In the genomic region with DNA sequence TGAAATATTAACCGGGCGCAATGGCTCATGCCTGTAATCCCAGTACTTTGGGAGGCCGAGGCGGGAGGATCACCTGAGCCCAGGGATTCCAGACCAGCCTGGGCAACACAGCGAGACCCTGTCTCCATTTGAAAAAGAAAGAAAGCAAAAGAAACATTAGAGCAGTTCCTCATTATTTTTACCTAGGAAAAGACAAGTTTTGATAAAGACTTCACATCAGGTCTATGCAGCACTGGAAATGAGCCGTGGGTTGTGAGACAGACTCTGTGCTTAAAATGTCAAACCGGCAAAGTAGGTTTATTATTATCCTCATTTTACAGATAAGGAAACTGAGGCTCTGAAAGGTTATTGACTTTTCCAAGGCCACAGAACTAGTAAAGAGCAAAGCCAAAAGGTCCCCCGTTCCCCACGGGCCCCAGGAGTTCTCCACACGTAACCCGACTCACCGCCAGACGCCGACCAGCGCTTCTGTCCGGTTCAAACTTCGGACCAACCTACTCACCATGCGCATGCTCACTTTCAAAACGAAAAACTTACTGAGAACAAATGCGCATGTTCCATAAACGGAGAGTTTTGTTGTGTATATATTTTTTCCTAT, we compare ENCODE assay signal across 8 cellular contexts. TPM values are rescaled to one million over a fixed set of nuclear protein-coding genes. Genes with fewer than 3 reads are reported as not detected.
A peak's percentile ranks its signal among the peaks of the same experiment; 100 is the strongest.
DNase-seq lines count a peak whose midpoint lies in the region; ATAC-seq, FAIRE-seq and TF ChIP-seq lines count a peak whose summit lies in the region.

No MANE protein-coding gene starts in this region.

- no peak for FAIRE-seq in pancreas (lab: Jason Lieb, UNC)

- H3K27me3 ChIP-seq in WERI-Rb-1 (ENCODE audit: insufficient read depth, low read depth, severe bottlenecking) (no peaks in the 10 kb centered on the region), pancreas (no peaks in the 10 kb centered on the region)

- ATAC-seq in GM19035 (IDR thresholded peaks at IDR 0.05; ENCODE audit: unreplicated experiment), result peak; percentile 59
- ATAC-seq in HG03025 (IDR thresholded peaks at IDR 0.05; ENCODE audit: low FRiP score, unreplicated experiment), result peak; percentile 51
- ATAC-seq in pancreas, result peak; percentile 52 to 82 (median 72)

- H3K27ac ChIP-seq in WERI-Rb-1, result peak overlapping the region; percentile 49
- peak overlapping the region in 3 of 4 donors; percentile 5 to 80 (median 78) for H3K27ac ChIP-seq in pancreas

- no peak for TF ChIP-seq CTCF in WERI-Rb-1 (IDR thresholded peaks at IDR 0.05; ENCODE audit: low read depth, low read length)
- TF ChIP-seq CTCF in fibroblast of the aortic adventitia (IDR thresholded peaks at IDR 0.05; ENCODE audit: insufficient read depth, low read length), result no peak
- no peak for TF ChIP-seq CTCF in pancreas (IDR thresholded peaks at IDR 0.05)

- intact Hi-C loops in pancreas (cut with DNase I), result no loop called here

- H3K36me3 ChIP-seq in WERI-Rb-1, result peaks cover 36% of the 10 kb centered on the region
- H3K36me3 ChIP-seq in pancreas, result no peaks in the 10 kb centered on the region

- peak; percentile 33 for DNase-seq in WERI-Rb-1
- no peak for DNase-seq in fibroblast of the aortic adventitia (ENCODE audit: low read depth)
- DNase-seq in pancreas, result peak in 1 of 6 donors; percentile 69
- no peak for DNase-seq in activated effector memory CD4-positive, alpha-beta T cell treated with Interleukin-2 at 50 U/mL for 16 hours
- no peak for DNase-seq in NCI-H1092 treated with DMSO at 0.1 percent for 48 hours (lab: John Stamatoyannopoulos, UW)
- DNase-seq in activated CD4-positive, alpha-beta T cell treated with anti-CD3 and anti-CD28 coated beads, Interleukin-2, amount 50 U/mL, for 4 hours, result no peak

- H3K4me1 ChIP-seq in pancreas, result peaks cover 0 to 18% (median 0%) of the 10 kb centered on the region in 3 donors

- H3K4me3 ChIP-seq in WERI-Rb-1 (ENCODE audit: low read depth, low read length) (peak overlapping the region; percentile 84), fibroblast of the aortic adventitia (ENCODE audit: low read depth, low read length) (peak overlapping the region; percentile 76), pancreas (peak overlapping the region; percentile 28 to 95 (median 52))

- 2 to 4% methylated on average over 21 of the region's 21 CpGs for WGBS in pancreas, 2 donors

- H3K9me3 ChIP-seq in WERI-Rb-1 (ENCODE audit: severe bottlenecking) (no peaks in the 10 kb centered on the region), pancreas (no peaks in the 10 kb centered on the region)

RNA-seq across cellular contexts. Expression of gene TUBD1, which starts 0.4 kb away (rescaled TPM):
- total RNA-seq in fibroblast of the aortic adventitia (ENCODE audit: low replicate concordance), result 4.0 and 6.9 TPM in 2 replicates
- 1 to 10 TPM; 3.4 to 8.5 (median 6.4) TPM for total RNA-seq in pancreas
- 1 to 10 TPM; 6.7 to 8.4 TPM for polyA plus RNA-seq in pancreas

RNA-seq across cellular contexts. Expression of gene RPS6KB1, which starts 0.6 kb away (rescaled TPM):
- total RNA-seq in fibroblast of the aortic adventitia (ENCODE audit: low replicate concordance), result 23.2 and 23.9 TPM in 2 replicates
- total RNA-seq in pancreas, result 10 to 100 TPM; 19.2 to 24.5 (median 21.3) TPM
- 10 to 100 TPM in 1 of 2 donors, 1 to 10 TPM in 1; 10.0 to 12.3 TPM for polyA plus RNA-seq in pancreas
